ENCODE assay signal across 25 cellular contexts in the genomic region with DNA sequence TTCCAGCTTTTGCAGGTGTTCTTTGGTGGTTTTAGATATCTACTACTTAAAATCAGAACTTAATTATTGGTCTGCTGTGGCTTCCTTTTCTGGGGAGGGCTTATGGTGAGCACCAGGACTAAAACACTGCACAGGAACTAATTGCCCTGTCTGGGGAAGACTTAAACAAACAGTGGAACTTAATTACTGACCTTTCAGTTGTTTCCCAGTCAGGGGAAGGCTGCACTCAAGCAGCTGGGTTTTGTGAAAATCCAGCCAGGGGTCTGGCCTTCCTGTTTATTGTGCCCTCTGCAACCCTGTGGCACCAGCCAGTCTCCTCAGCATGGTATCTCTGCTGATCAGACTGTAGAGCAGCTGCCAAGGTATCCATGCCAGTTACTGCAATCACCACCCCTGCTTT.
"Had no signal": no experiment of that assay in that cellular context is flagged by ENCODE, and none has a peak within 500 bp of the region (broad histone marks: within the 10 kb centered on the region; RNA-seq: fewer than 3 reads in every experiment).

No MANE protein-coding gene starts in this region.

- ATAC-seq: activated CD4-positive, CD25-positive, alpha-beta regulatory T cell treated with anti-CD3 and anti-CD28 coated beads, Interleukin-2, amount 50 U/mL, for 24 hours; activated T-cell treated with anti-CD3 and anti-CD28 coated beads, Interleukin-2, amount 50 U/mL, for 72 hours; effector memory CD8-positive, alpha-beta T cell; esophagus mucosa; left lobe of liver; naive thymus-derived CD4-positive, alpha-beta T cell; upper lobe of right lung had no signal

- H3K4me1 ChIP-seq: colonic mucosa, prostate gland, thyroid gland, upper lobe of right lung had no signal

- H3K36me3 ChIP-seq: colonic mucosa, neutrophil, ovary, prostate gland, thyroid gland, upper lobe of right lung had no signal

- H3K4me3 ChIP-seq: colonic mucosa, dorsolateral prefrontal cortex, lung, ovary, prostate gland, thyroid gland, upper lobe of right lung had no signal

- DNase-seq: activated CD4-positive, alpha-beta memory T cell treated with anti-CD3 and anti-CD28 coated beads, Interleukin-2, amount 10 ng/mL, durations not matched to agents 7 days and 5 days; activated CD4-positive, alpha-beta T cell treated with anti-CD3 and anti-CD28 coated beads, Interleukin-2, amount 10 ng/mL, durations not matched to agents 24 days and 14 days; activated effector memory CD4-positive, alpha-beta T cell treated with Interleukin-2 at 50 U/mL for 16 hours; activated naive CD4-positive, alpha-beta T cell treated with anti-CD3 and anti-CD28 coated beads, Interleukin-2, amount 10 ng/mL, durations not matched to agents 7 days and 5 days; activated T-cell treated with anti-CD3 and anti-CD28 coated beads, Interleukin-2, amount 50 U/mL, for 72 hours; amygdala; colonic mucosa; dorsolateral prefrontal cortex; effector memory CD8-positive, alpha-beta T cell; foreskin melanocyte; kidney; naive thymus-derived CD4-positive, alpha-beta T cell; ovary; stimulated activated CD4-positive, alpha-beta T cell treated with anti-CD3 and anti-CD28 coated beads, Interleukin-12 subunit alpha, Interleukin-12 subunit beta, amount 100 ng/mL, for 4 hours; stimulated activated CD4-positive, alpha-beta T cell treated with anti-CD3 and anti-CD28 coated beads, Interleukin-4, amount 100 ng/mL, for 4 hours; substantia nigra; thyroid gland; upper lobe of right lung had no signal

- H3K9me3 ChIP-seq: colonic mucosa, neutrophil, ovary, prostate gland, thyroid gland, upper lobe of right lung had no signal

- H3K27me3 ChIP-seq: colonic mucosa, dorsolateral prefrontal cortex, neutrophil, ovary, thyroid gland, upper lobe of right lung had no signal

- H3K27ac ChIP-seq: colonic mucosa, dorsolateral prefrontal cortex, neutrophil, ovary, prostate gland, thyroid gland, upper lobe of right lung, VCaP had no signal
